In the genomic region with DNA sequence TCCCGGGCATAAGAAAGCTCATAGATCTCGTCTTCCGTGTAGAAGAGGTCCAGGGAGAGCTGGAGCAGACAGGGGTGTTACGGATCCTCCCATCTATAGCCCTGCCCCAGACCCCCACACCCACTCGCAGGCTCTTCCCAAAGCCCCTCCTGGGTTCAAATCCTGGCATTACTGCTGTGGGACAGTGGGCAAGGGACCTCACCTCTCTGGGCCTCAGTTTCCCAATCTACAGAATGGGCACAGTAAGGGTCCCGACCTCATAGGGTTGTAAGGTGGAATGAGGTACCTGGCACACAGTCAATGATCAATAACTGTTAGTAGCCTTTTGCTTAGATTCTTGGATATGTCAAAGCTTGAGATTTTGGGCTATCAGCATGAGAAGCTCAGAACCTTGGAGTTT, we compare ENCODE assay signal across 12 cellular contexts. TPM values are rescaled to one million over a fixed set of nuclear protein-coding genes. Genes with fewer than 3 reads are reported as not detected.
A peak's percentile ranks its signal among the peaks of the same experiment; 100 is the strongest.
DNase-seq lines count a peak whose midpoint lies in the region; FAIRE-seq and TF ChIP-seq lines count a peak whose summit lies in the region.
"Had no signal": no experiment of that assay in that cellular context is flagged by ENCODE, and none has a peak within 500 bp of the region (broad histone marks: within the 10 kb centered on the region; RNA-seq: fewer than 3 reads in every experiment).

No MANE protein-coding gene starts in this region.

- intact Hi-C loops in colonic mucosa (cut with DNase I), result no loop called here

- H3K4me1 ChIP-seq in HEK293 (ENCODE audit: control insufficient read depth, insufficient read depth, low read length), result peaks cover 10% of the 10 kb centered on the region
- no peaks in the 10 kb centered on the region for H3K4me1 ChIP-seq in colonic mucosa

- DNase-seq in bronchial epithelial cell (ENCODE audit: low read depth), result no peak
- no peak for DNase-seq in colonic mucosa
- DNase-seq in OCI-M2 (lab: John Stamatoyannopoulos, UW; ENCODE audit: unreplicated experiment), result no peak
- DNase-seq: ACHN; Calu3; CD4-positive, CD25-positive, alpha-beta regulatory T cell; IMR-90 had no signal

- H3K4me3 ChIP-seq in HEK293 (ENCODE audit: low read depth, low read length), result no peak overlapping the region
- H3K4me3 ChIP-seq in bronchial epithelial cell (ENCODE audit: low read depth, low read length), result no peak overlapping the region
- H3K4me3 ChIP-seq in colonic mucosa, result no peak overlapping the region
- H3K4me3 ChIP-seq: BLaER1 treated with 17β-estradiol and CSF1 and Interleukin-3, amounts not matched to agents 10 nM and 100 nM had no signal

- peak; percentile 80 for FAIRE-seq in bronchial epithelial cell (lab: Jason Lieb, UNC)
- FAIRE-seq: H54 had no signal

- CTCF ChIA-PET in HEK293 (lab: Yijun Ruan, JAX), result interaction anchor here (3.0 kb wide), 1 partner anchor 10 kb away, joined by 32 read pairs; a partner anchor contains a TSS

- TF ChIP-seq CTCF in HEK293 (tag by site-specific recombination; IDR thresholded peaks at IDR 0.05) (no peak), bronchial epithelial cell (IDR thresholded peaks at IDR 0.05; ENCODE audit: insufficient read depth, low read length, severe bottlenecking) (no peak), colonic mucosa (IDR thresholded peaks at IDR 0.05) (no peak)

- peaks cover 0 to 3% of the 10 kb centered on the region in 2 experiments; a peak in 1 of 3 replicates for H3K36me3 ChIP-seq in HEK293 (ENCODE audit: control insufficient read depth in 2 of 2, insufficient read depth in 1 of 2, low read length in 2 of 2)
- no peaks in the 10 kb centered on the region for H3K36me3 ChIP-seq in bronchial epithelial cell (ENCODE audit: control insufficient read depth, insufficient read depth, low read length)
- no peaks in the 10 kb centered on the region for H3K36me3 ChIP-seq in colonic mucosa

- POLR2A ChIA-PET in HEK293 (lab: Yijun Ruan, JAX), result interaction anchor here (0.8 to 1.1 kb wide), 3 partner anchors 11 to 39 kb away, joined by 3 to 4 read pairs (median 3); a partner anchor contains a TSS

- no peak overlapping the region for H3K9ac ChIP-seq in colonic mucosa (ENCODE audit: low read depth in 2 of 2, low read length in 2 of 2)
- H3K9ac ChIP-seq: BLaER1 treated with 17β-estradiol and CSF1 and Interleukin-3, amounts not matched to agents 10 nM and 100 nM had no signal

- H3K9me3 ChIP-seq in HEK293 (ENCODE audit: control insufficient read depth, insufficient read depth, low read depth, low read length) (no peaks in the 10 kb centered on the region), colonic mucosa (no peaks in the 10 kb centered on the region)
- H3K9me3 ChIP-seq: BLaER1 treated with 17β-estradiol and CSF1 and Interleukin-3, amounts not matched to agents 10 nM and 100 nM had no signal

- no peak overlapping the region for H3K27ac ChIP-seq in HEK293 (ENCODE audit: extremely low read depth, low read depth, low read length)
- H3K27ac ChIP-seq in colonic mucosa, result no peak overlapping the region
- H3K27ac ChIP-seq: BLaER1 treated with 17β-estradiol and CSF1 and Interleukin-3, amounts not matched to agents 10 nM and 100 nM had no signal

- H3K27me3 ChIP-seq in bronchial epithelial cell (ENCODE audit: control insufficient read depth, insufficient read depth, low read length), result no peaks in the 10 kb centered on the region
- H3K27me3 ChIP-seq in colonic mucosa, result no peaks in the 10 kb centered on the region
- H3K27me3 ChIP-seq: BLaER1 treated with 17β-estradiol and CSF1 and Interleukin-3, amounts not matched to agents 10 nM and 100 nM had no signal

TF ChIP-seq in HEK293, 187 proteins besides CTCF, POLR2A, EP300 and RAD21:
- no peak for TF ChIP-seq ZNF747 (tag by site-specific recombination; IDR thresholded peaks at IDR 0.05)
- no peak for TF ChIP-seq ZNF571 (tag by site-specific recombination; IDR thresholded peaks at IDR 0.05)
- TF ChIP-seq ZNF140 (tag by site-specific recombination; IDR thresholded peaks at IDR 0.05), result no peak
- no peak for TF ChIP-seq ZNF623 (tag by site-specific recombination; IDR thresholded peaks at IDR 0.05)
- no peak for TF ChIP-seq ZNF157 (tag by site-specific recombination; IDR thresholded peaks at IDR 0.05)
- TF ChIP-seq ZNF174 (tag by site-specific recombination; IDR thresholded peaks at IDR 0.05), result no peak
- TF ChIP-seq ZNF433 (tag by site-specific recombination; IDR thresholded peaks at IDR 0.05; ENCODE audit: low read depth), result no peak
- TF ChIP-seq ZBTB8A (tag by site-specific recombination; IDR thresholded peaks at IDR 0.05), result no peak
- TF ChIP-seq ZNF138 (tag by site-specific recombination; IDR thresholded peaks at IDR 0.05; ENCODE audit: borderline replicate concordance), result no peak
- TF ChIP-seq ZNF184 (tag by site-specific recombination; IDR thresholded peaks at IDR 0.05), result no peak
- no peak for TF ChIP-seq ZFP41 (tag by site-specific recombination; IDR thresholded peaks at IDR 0.05; ENCODE audit: borderline replicate concordance)
- TF ChIP-seq ZNF16 (tag by site-specific recombination; IDR thresholded peaks at IDR 0.05; ENCODE audit: low read depth), result no peak
- TF ChIP-seq, protein P1, sequence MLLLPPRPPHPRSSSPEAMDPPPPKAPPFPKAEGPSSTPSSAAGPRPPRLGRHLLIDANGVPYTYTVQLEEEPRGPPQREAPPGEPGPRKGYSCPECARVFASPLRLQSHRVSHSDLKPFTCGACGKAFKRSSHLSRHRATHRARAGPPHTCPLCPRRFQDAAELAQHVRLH (tag by site-specific recombination; IDR thresholded peaks at IDR 0.05), result peak; percentile 65; the same call in 1 of the 2 replicates
- TF ChIP-seq GLIS2 (tag by site-specific recombination; IDR thresholded peaks at IDR 0.05), result no peak
- TF ChIP-seq, protein P2, sequence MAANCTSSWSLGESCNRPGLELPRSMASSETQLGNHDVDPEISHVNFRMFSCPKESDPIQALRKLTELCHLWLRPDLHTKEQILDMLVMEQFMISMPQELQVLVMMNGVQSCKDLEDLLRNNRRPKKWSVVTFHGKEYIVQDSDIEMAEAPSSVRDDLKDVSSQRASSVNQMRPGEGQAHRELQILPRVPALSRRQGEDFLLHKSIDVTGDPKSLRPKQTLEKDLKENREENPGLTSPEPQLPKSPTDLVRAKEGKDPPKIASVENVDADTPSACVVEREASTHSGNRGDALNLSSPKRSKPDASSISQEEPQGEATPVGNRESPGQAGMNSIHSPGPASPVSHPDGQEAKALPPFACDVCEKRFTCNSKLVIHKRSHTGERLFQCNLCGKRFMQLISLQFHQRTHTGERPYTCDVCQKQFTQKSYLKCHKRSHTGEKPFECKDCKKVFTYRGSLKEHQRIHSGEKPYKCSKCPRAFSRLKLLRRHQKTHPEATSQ (tag by site-specific recombination; IDR thresholded peaks at IDR 0.05), result no peak
- no peak for TF ChIP-seq ZNF529 (tag by site-specific recombination; IDR thresholded peaks at IDR 0.05; ENCODE audit: insufficient replicate concordance)
- TF ChIP-seq ZNF792 (tag by site-specific recombination; IDR thresholded peaks at IDR 0.05), result no peak
- TF ChIP-seq KLF16 (tag by site-specific recombination; IDR thresholded peaks at IDR 0.05), result no peak
- 0 out of 2 replicates have a peak, but pooled peaks have one; percentile 24 for TF ChIP-seq BCL11A (tag by site-specific recombination; IDR thresholded peaks at IDR 0.05; ENCODE audit: low read depth)
- no peak for TF ChIP-seq ZNF366 (tag by site-specific recombination; conservative IDR thresholded peaks at IDR 0.05)
- no peak for TF ChIP-seq ZNF324 (tag by site-specific recombination; IDR thresholded peaks at IDR 0.05)
- TF ChIP-seq, protein P3, sequence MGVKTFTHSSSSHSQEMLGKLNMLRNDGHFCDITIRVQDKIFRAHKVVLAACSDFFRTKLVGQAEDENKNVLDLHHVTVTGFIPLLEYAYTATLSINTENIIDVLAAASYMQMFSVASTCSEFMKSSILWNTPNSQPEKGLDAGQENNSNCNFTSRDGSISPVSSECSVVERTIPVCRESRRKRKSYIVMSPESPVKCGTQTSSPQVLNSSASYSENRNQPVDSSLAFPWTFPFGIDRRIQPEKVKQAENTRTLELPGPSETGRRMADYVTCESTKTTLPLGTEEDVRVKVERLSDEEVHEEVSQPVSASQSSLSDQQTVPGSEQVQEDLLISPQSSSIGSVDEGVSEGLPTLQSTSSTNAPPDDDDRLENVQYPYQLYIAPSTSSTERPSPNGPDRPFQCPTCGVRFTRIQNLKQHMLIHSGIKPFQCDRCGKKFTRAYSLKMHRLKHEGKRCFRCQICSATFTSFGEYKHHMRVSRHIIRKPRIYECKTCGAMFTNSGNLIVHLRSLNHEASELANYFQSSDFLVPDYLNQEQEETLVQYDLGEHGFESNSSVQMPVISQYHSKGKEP (tag by site-specific recombination; IDR thresholded peaks at IDR 0.05), result no peak
- TF ChIP-seq ZNF394 (tag by site-specific recombination; IDR thresholded peaks at IDR 0.05; ENCODE audit: borderline replicate concordance), result no peak
- TF ChIP-seq ZNF600 (tag by site-specific recombination; IDR thresholded peaks at IDR 0.05), result peak; percentile 32; the same call in 1 of the 2 replicates
- no peak for TF ChIP-seq ZBTB21 (tag by site-specific recombination; IDR thresholded peaks at IDR 0.05)
- TF ChIP-seq, protein P4, sequence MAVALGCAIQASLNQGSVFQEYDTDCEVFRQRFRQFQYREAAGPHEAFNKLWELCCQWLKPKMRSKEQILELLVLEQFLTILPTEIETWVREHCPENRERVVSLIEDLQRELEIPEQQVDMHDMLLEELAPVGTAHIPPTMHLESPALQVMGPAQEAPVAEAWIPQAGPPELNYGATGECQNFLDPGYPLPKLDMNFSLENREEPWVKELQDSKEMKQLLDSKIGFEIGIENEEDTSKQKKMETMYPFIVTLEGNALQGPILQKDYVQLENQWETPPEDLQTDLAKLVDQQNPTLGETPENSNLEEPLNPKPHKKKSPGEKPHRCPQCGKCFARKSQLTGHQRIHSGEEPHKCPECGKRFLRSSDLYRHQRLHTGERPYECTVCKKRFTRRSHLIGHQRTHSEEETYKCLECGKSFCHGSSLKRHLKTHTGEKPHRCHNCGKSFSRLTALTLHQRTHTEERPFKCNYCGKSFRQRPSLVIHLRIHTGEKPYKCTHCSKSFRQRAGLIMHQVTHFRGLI (tag by site-specific recombination; IDR thresholded peaks at IDR 0.05), result no peak
- TF ChIP-seq TCF7L2 (IDR thresholded peaks at IDR 0.05; ENCODE audit: borderline replicate concordance, low read depth, low read length), result no peak
TF ChIP-seq in HEK293: peak in this region for 3.

RNA-seq across cellular contexts. Expression of a gene that starts 10.5 kb away (rescaled TPM):
- 15.0 and 15.6 TPM in 2 replicates for total RNA-seq in bronchial epithelial cell
- 10 to 100 TPM; 31.4 to 35.4 TPM for total RNA-seq in colonic mucosa

RNA-seq across cellular contexts. Expression of a gene that starts 12.6 kb away (rescaled TPM):
- total RNA-seq in bronchial epithelial cell (not detected in 2 replicates), colonic mucosa (under 1 TPM; 0.84 to 0.90 TPM)
- total RNA-seq: A172, Calu3, Daoy, IMR-90 had no signal

RNA-seq across cellular contexts. Expression of a gene that starts 20.1 kb away (rescaled TPM):
- 4.5 and 7.4 TPM in 2 replicates for total RNA-seq in bronchial epithelial cell
- total RNA-seq in colonic mucosa, result under 1 TPM; 0.64 to 0.89 TPM
- total RNA-seq: A172, IMR-90 had no signal

RNA-seq across cellular contexts. Expression of a gene that starts 24.9 kb away (rescaled TPM):
- total RNA-seq in bronchial epithelial cell, result 0.13 and 0.26 TPM in 2 replicates
- under 1 TPM; 0.61 to 0.99 TPM for total RNA-seq in colonic mucosa

RNA-seq across cellular contexts. Expression of a gene that starts 25.6 kb away (rescaled TPM):
- total RNA-seq in bronchial epithelial cell (under 0.01 and 0.13 TPM in 2 replicates), colonic mucosa (under 1 TPM; 0.37 to 0.45 TPM)
- total RNA-seq: Daoy had no signal
